ENCODE assay signal across 1 cellular context in the genomic region with DNA sequence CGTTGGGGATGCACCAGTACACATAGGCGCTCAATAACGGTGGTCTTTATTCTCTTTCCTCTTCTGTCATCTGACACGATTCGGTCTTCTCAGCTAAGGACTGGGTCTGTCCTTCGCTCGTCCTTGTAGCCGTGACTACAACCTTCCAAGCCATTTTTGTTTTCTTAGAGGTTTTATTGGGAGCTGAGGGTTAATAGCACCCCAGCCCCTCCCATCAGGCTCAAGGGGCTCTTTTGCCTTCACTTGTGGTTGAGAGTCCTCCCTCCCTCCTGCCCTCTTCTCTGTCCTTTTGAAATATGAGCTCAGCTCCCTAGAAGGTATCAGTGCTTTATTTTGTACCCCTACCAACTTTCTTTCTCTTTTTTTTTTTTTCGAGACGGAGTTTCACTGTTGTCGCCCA.
TF ChIP-seq lines count a peak whose summit lies in the region.

No MANE protein-coding gene starts in this region.

TF ChIP-seq in IMR-90, 13 proteins besides CTCF, POLR2A, EP300 and RAD21:
- TF ChIP-seq CEBPB (IDR thresholded peaks at IDR 0.05; ENCODE audit: low read depth, low read length) = no peak
- TF ChIP-seq MAFK (IDR thresholded peaks at IDR 0.05; ENCODE audit: low read depth, low read length) = no peak
- TF ChIP-seq FOS (IDR thresholded peaks at IDR 0.05; ENCODE audit: low read depth, low read length) = no peak
- TF ChIP-seq MXI1 (IDR thresholded peaks at IDR 0.05; ENCODE audit: borderline replicate concordance, low read depth, low read length) = no peak
- no peak for TF ChIP-seq NFE2L2 (IDR thresholded peaks at IDR 0.05; ENCODE audit: low read depth, low read length)
- TF ChIP-seq ELK1 (IDR thresholded peaks at IDR 0.05; ENCODE audit: borderline replicate concordance, low read depth, low read length) = no peak
- TF ChIP-seq RFX5 (IDR thresholded peaks at IDR 0.05; ENCODE audit: low read depth, low read length) = no peak
- TF ChIP-seq BHLHE40 (IDR thresholded peaks at IDR 0.05; ENCODE audit: low read depth, low read length) = no peak
- TF ChIP-seq, protein P1, sequence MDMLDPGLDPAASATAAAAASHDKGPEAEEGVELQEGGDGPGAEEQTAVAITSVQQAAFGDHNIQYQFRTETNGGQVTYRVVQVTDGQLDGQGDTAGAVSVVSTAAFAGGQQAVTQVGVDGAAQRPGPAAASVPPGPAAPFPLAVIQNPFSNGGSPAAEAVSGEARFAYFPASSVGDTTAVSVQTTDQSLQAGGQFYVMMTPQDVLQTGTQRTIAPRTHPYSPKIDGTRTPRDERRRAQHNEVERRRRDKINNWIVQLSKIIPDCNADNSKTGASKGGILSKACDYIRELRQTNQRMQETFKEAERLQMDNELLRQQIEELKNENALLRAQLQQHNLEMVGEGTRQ (IDR thresholded peaks at IDR 0.05; ENCODE audit: low read depth, low read length) = no peak
- TF ChIP-seq MAZ (IDR thresholded peaks at IDR 0.05; ENCODE audit: borderline replicate concordance, low read depth, low read length) = no peak
- no peak for TF ChIP-seq SMC3 (IDR thresholded peaks at IDR 0.05; ENCODE audit: low read depth, low read length)
